In the genomic region with DNA sequence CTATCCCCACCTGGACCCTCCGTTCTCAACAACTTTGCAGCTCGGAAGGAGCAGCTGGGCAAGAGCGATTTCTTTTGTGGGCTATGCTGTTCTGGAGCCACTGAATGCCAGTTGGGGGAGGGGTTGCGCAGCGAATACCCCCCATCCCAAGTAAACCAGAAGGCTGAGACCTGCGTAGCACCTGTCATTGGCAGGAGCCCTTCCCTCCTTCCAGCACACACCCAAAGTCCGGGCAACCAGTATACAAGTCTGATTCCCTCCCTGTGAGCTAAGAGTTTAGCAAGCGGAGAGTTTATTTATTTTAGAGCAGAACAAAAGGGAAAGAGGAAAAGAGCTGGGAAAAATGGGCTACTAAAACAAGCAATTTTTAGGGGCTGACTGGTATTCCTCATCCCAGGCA, we compare ENCODE assay signal across 13 cellular contexts. TPM values are rescaled to one million over a fixed set of nuclear protein-coding genes. Genes with fewer than 3 reads are reported as not detected.
DNase-seq lines count a peak whose midpoint lies in the region; ATAC-seq and TF ChIP-seq lines count a peak whose summit lies in the region.
"Had no signal": no experiment of that assay in that cellular context is flagged by ENCODE, and none has a peak within 500 bp of the region (broad histone marks: within the 10 kb centered on the region; RNA-seq: fewer than 3 reads in every experiment).

No MANE protein-coding gene starts in this region.

- intact Hi-C loops in sigmoid colon (cut with DNase I): loop anchor here (5.0 kb wide), 1 partner anchor 128 kb away; no protein-coding TSS in a partner anchor
- intact Hi-C loops in activated T-helper 1 cell treated with anti-CD3 and anti-CD28 coated beads, Interleukin-12 subunit alpha, Interleukin-12 subunit beta, Interleukin-2, Interleukin-4 antibody, amounts not matched to agents 30 ng/mL and 10 ng/mL and 1 ng/mL, durations not matched to agents 14 hours and 24 hours and 36 hours (cut with micrococcal nuclease): no loop called here

- in situ Hi-C loops in astrocyte of the cerebellum (cut with HindIII; ENCODE audit: low sequenced_read_pairs): no loop called here
- in situ Hi-C loops in KBM-7 (cut with MboI; ENCODE audit: low pct_unique_long_range_greater_than_20kb, low sequenced_read_pairs): no loop called here

- H3K27me3 Mint-ChIP-seq in activated T-helper 1 cell treated with anti-CD3 and anti-CD28 coated beads, Interleukin-12 subunit alpha, Interleukin-12 subunit beta, Interleukin-2, Interleukin-4 antibody, amounts not matched to agents 30 ng/mL and 10 ng/mL and 1 ng/mL, durations not matched to agents 14 hours and 24 hours and 36 hours (ENCODE audit: insufficient read depth): peaks cover 15% of the 10 kb centered on the region

- 0 to 13% methylated on average over 8 of the region's 8 CpGs for WGBS in sigmoid colon, 2 donors

- DNase-seq in H7 (no peak), astrocyte of the cerebellum (ENCODE audit: low read depth) (no peak), sigmoid colon (no peak), KBM-7 (no peak), SKM-1 treated with dmso at 0.1 percent for 144 hours (lab: John Stamatoyannopoulos, UW; ENCODE audit: unreplicated experiment) (no peak)
- DNase-seq in activated T-helper 1 cell treated with anti-CD3 and anti-CD28 coated beads, Interleukin-12 subunit alpha, Interleukin-12 subunit beta, Interleukin-2, Interleukin-4 antibody, amounts not matched to agents 30 ng/mL and 10 ng/mL and 1 ng/mL, durations not matched to agents 14 hours and 24 hours and 36 hours (ENCODE audit: low spot score): no peak
- DNase-seq: activated CD8-positive, alpha-beta memory T cell treated with anti-CD3 and anti-CD28 coated beads, Interleukin-2, amount 50 U/mL, for 4 hours; DMS153; stimulated activated CD4-positive, alpha-beta T cell treated with anti-CD3 and anti-CD28 coated beads, Interleukin-2, amount 100 ng/mL, for 24 hours had no signal

- TF ChIP-seq POLR2A in sigmoid colon (IDR thresholded peaks at IDR 0.05): no peak

- H3K27ac ChIP-seq in iPS-18a (ENCODE audit: low read length) (no peak overlapping the region), sigmoid colon (peak overlapping the region; percentile 68 to 79 (median 78))

- H3K4me3 ChIP-seq in H7 (ENCODE audit: insufficient read depth, low read depth, low read length) (peak overlapping the region; percentile 55), astrocyte of the cerebellum (ENCODE audit: low read depth, low read length) (peak overlapping the region; percentile 52), iPS-18a (ENCODE audit: low read length) (peak overlapping the region; percentile 78), sigmoid colon (peak overlapping the region; percentile 50 to 60 (median 56))

- H3K9ac ChIP-seq in iPS-18a (ENCODE audit: low read length): peak overlapping the region; percentile 33

- ATAC-seq in HG02884 (IDR thresholded peaks at IDR 0.05; ENCODE audit: unreplicated experiment): no peak
- ATAC-seq: left lobe of liver had no signal

- H3K4me1 ChIP-seq in iPS-18a (ENCODE audit: control insufficient read depth, low read depth, low read length) (peaks cover 16% of the 10 kb centered on the region), sigmoid colon (peaks cover 0 to 14% (median 4%) of the 10 kb centered on the region in 4 donors)

- H3K9me3 Mint-ChIP-seq in activated T-helper 1 cell treated with anti-CD3 and anti-CD28 coated beads, Interleukin-12 subunit alpha, Interleukin-12 subunit beta, Interleukin-2, Interleukin-4 antibody, amounts not matched to agents 30 ng/mL and 10 ng/mL and 1 ng/mL, durations not matched to agents 14 hours and 24 hours and 36 hours: no peaks in the 10 kb centered on the region

- H3K36me3 Mint-ChIP-seq in activated T-helper 1 cell treated with anti-CD3 and anti-CD28 coated beads, Interleukin-12 subunit alpha, Interleukin-12 subunit beta, Interleukin-2, Interleukin-4 antibody, amounts not matched to agents 30 ng/mL and 10 ng/mL and 1 ng/mL, durations not matched to agents 14 hours and 24 hours and 36 hours (ENCODE audit: low read depth): no peaks in the 10 kb centered on the region

- H3K4me1 Mint-ChIP-seq in activated T-helper 1 cell treated with anti-CD3 and anti-CD28 coated beads, Interleukin-12 subunit alpha, Interleukin-12 subunit beta, Interleukin-2, Interleukin-4 antibody, amounts not matched to agents 30 ng/mL and 10 ng/mL and 1 ng/mL, durations not matched to agents 14 hours and 24 hours and 36 hours (ENCODE audit: low read depth): no peaks in the 10 kb centered on the region

- no peak overlapping the region for H3K4me3 Mint-ChIP-seq in activated T-helper 1 cell treated with anti-CD3 and anti-CD28 coated beads, Interleukin-12 subunit alpha, Interleukin-12 subunit beta, Interleukin-2, Interleukin-4 antibody, amounts not matched to agents 30 ng/mL and 10 ng/mL and 1 ng/mL, durations not matched to agents 14 hours and 24 hours and 36 hours

- H3K36me3 ChIP-seq in H7 (replicated peaks; ENCODE audit: control insufficient read depth, insufficient read depth, low read length): no peaks in the 10 kb centered on the region
- no peaks in the 10 kb centered on the region for H3K36me3 ChIP-seq in iPS-18a (ENCODE audit: control insufficient read depth, low read depth, low read length)
- no peaks in the 10 kb centered on the region for H3K36me3 ChIP-seq in sigmoid colon

- no peaks in the 10 kb centered on the region for H3K9me3 ChIP-seq in iPS-18a (ENCODE audit: control insufficient read depth, low read depth, low read length)
- no peaks in the 10 kb centered on the region for H3K9me3 ChIP-seq in sigmoid colon

- TF ChIP-seq CTCF in astrocyte of the cerebellum (IDR thresholded peaks at IDR 0.05; ENCODE audit: low read depth, low read length, missing control alignments): no peak
- TF ChIP-seq CTCF in sigmoid colon (IDR thresholded peaks at IDR 0.05): no peak

- no peak for TF ChIP-seq EP300 in sigmoid colon (IDR thresholded peaks at IDR 0.05)

- no peak overlapping the region for H3K27ac Mint-ChIP-seq in activated T-helper 1 cell treated with anti-CD3 and anti-CD28 coated beads, Interleukin-12 subunit alpha, Interleukin-12 subunit beta, Interleukin-2, Interleukin-4 antibody, amounts not matched to agents 30 ng/mL and 10 ng/mL and 1 ng/mL, durations not matched to agents 14 hours and 24 hours and 36 hours

- peaks cover 4% of the 10 kb centered on the region for H3K27me3 ChIP-seq in H7 (ENCODE audit: control insufficient read depth, insufficient read depth, low read length)
- peaks cover 18% of the 10 kb centered on the region for H3K27me3 ChIP-seq in iPS-18a (ENCODE audit: control insufficient read depth, insufficient read depth, low read length)
- H3K27me3 ChIP-seq in sigmoid colon: peaks cover 0 to 4% (median 0%) of the 10 kb centered on the region in 3 donors

RNA-seq across cellular contexts. Expression of a gene that starts 0.5 kb away (rescaled TPM):
- total RNA-seq in H7 (2014; rRNA removed; shearing (Covaris generic)): 1.4 and 2.3 TPM in 2 replicates
- 10 to 100 TPM; 39.2 to 62.1 (median 49.7) TPM for total RNA-seq in sigmoid colon
- polyA plus RNA-seq in sigmoid colon: 1 to 10 TPM in 2 of 3 donors, not detected in 1; 1.8 to 3.2 TPM
- not detected in 2 replicates for total RNA-seq in activated T-helper 1 cell treated with anti-CD3 and anti-CD28 coated beads, Interleukin-12 subunit alpha, Interleukin-12 subunit beta, Interleukin-2, Interleukin-4 antibody, amounts not matched to agents 30 ng/mL and 10 ng/mL and 1 ng/mL, durations not matched to agents 14 hours and 24 hours and 36 hours
- total RNA-seq: left lobe of liver; T-helper 1 cell treated with Interleukin-12 subunit alpha and Interleukin-12 subunit beta and Interleukin-4 antibody, amounts not matched to agents 30 ng/mL and 1 ng/mL, for 36 hours had no signal

RNA-seq across cellular contexts. Expression of a gene that starts 18.8 kb away (rescaled TPM):
- 21.0 and 25.0 TPM in 2 replicates for total RNA-seq in H7 (2014; rRNA removed; shearing (Covaris generic))
- total RNA-seq in sigmoid colon: 1 to 10 TPM; 1.6 to 3.0 (median 2.4) TPM
- 1 to 10 TPM in 2 of 3 donors, not detected in 1; 1.2 to 3.4 TPM for polyA plus RNA-seq in sigmoid colon
- total RNA-seq in activated T-helper 1 cell treated with anti-CD3 and anti-CD28 coated beads, Interleukin-12 subunit alpha, Interleukin-12 subunit beta, Interleukin-2, Interleukin-4 antibody, amounts not matched to agents 30 ng/mL and 10 ng/mL and 1 ng/mL, durations not matched to agents 14 hours and 24 hours and 36 hours: 11.4 and 13.1 TPM in 2 replicates

RNA-seq across cellular contexts. Expression of a gene that starts 27.3 kb away (rescaled TPM):
- total RNA-seq in H7 (2014; rRNA removed; shearing (Covaris generic)): 9.8 and 10.6 TPM in 2 replicates
- total RNA-seq in sigmoid colon: 10 to 100 TPM; 13.9 to 20.1 (median 17.6) TPM
- polyA plus RNA-seq in sigmoid colon: 10 to 100 TPM in 2 of 3 donors, 1 to 10 TPM in 1; 9.6 to 13.8 (median 13.2) TPM
- 17.2 and 19.3 TPM in 2 replicates for total RNA-seq in activated T-helper 1 cell treated with anti-CD3 and anti-CD28 coated beads, Interleukin-12 subunit alpha, Interleukin-12 subunit beta, Interleukin-2, Interleukin-4 antibody, amounts not matched to agents 30 ng/mL and 10 ng/mL and 1 ng/mL, durations not matched to agents 14 hours and 24 hours and 36 hours

Comparison
In these comparisons a context has a peak if more than half of its experiments do, and no peak if none do; other contexts are left out.
1. RNA of a gene that starts 0.5 kb away (total RNA-seq): 39.2 to 62.1 TPM in sigmoid colon; 1.4 to 2.3 TPM in H7 and not detected in activated T-helper 1 cell treated with anti-CD3 and anti-CD28 coated beads, Interleukin-12 subunit alpha, Interleukin-12 subunit beta, Interleukin-2, Interleukin-4 antibody, amounts not matched to agents 30 ng/mL and 10 ng/mL and 1 ng/mL, durations not matched to agents 14 hours and 24 hours and 36 hours; every median in the first group is over 10 times any median in the second.
2. Peak in every context shown above with its lines, with median percentiles within 50 percentile points of each other: H3K4me3 ChIP-seq.